Comparison of ENCODE assay signal across 8 cellular contexts in genomic region chr2:174341995-174342571, GRCh38. TPM values are rescaled to one million over a fixed set of nuclear protein-coding genes. Genes with fewer than 3 reads are reported as not detected.
DNase-seq lines count a peak whose midpoint lies in the region; TF ChIP-seq lines count a peak whose summit lies in the region.
"Had no signal": no experiment of that assay in that cellular context is flagged by ENCODE, and none has a peak within 500 bp of the region (broad histone marks: within the 10 kb centered on the region; RNA-seq: fewer than 3 reads in every experiment).

No MANE protein-coding gene starts in this region.

- no peaks in the 10 kb centered on the region for H4K20me1 ChIP-seq in GM23248 (ENCODE audit: insufficient read depth)

- no peaks in the 10 kb centered on the region for H3K9me2 ChIP-seq in GM23248 (ENCODE audit: insufficient read depth)

- H3K4me2 ChIP-seq in GM23248 (ENCODE audit: unreplicated experiment) (peak overlapping the region; percentile 77), trophoblast cell (ENCODE audit: low read length) (peak overlapping the region; percentile 69)

- H3K4ac ChIP-seq in trophoblast cell (ENCODE audit: low read depth, low read length) = no peak overlapping the region

- H3K79me2 ChIP-seq in GM23248 (ENCODE audit: insufficient read depth) (no peaks in the 10 kb centered on the region), trophoblast cell (ENCODE audit: control insufficient read depth, insufficient read depth, low read length, poor library complexity) (no peaks in the 10 kb centered on the region)

- peaks cover 18% of the 10 kb centered on the region for H3F3A ChIP-seq in GM23248 (ENCODE audit: insufficient read depth)

- H2AK5ac ChIP-seq in trophoblast cell (ENCODE audit: low read length) = no peak overlapping the region

- no peak overlapping the region for H3K27ac ChIP-seq in GM23248
- H3K27ac ChIP-seq in SJSA1 = no peak overlapping the region
- no peak overlapping the region for H3K27ac ChIP-seq in trophoblast cell (ENCODE audit: low read depth, low read length)

- H2AFZ ChIP-seq in GM23248 (peak overlapping the region; percentile 75), trophoblast cell (ENCODE audit: insufficient read depth, low read length, poor library complexity) (peak overlapping the region; percentile 32)

- no peak overlapping the region for H3K23ac ChIP-seq in trophoblast cell (ENCODE audit: low read length)

- H3K18ac ChIP-seq in trophoblast cell (ENCODE audit: low read length) = no peak overlapping the region

- H3K9me3 ChIP-seq in GM23248 (ENCODE audit: low read depth) (no peaks in the 10 kb centered on the region), SJSA1 (replicated peaks) (no peaks in the 10 kb centered on the region), trophoblast cell (ENCODE audit: insufficient read depth, low read depth, low read length) (no peaks in the 10 kb centered on the region)

- H3K4me1 ChIP-seq in GM23248 (ENCODE audit: insufficient read depth) (no peaks in the 10 kb centered on the region), SJSA1 (replicated peaks) (peaks cover 7% of the 10 kb centered on the region), trophoblast cell (ENCODE audit: control insufficient read depth in 1 of 2, insufficient read depth in 2 of 2, low read length in 2 of 2) (peaks cover 19 to 31% of the 10 kb centered on the region in 2 experiments)

- no peak overlapping the region for H4K91ac ChIP-seq in trophoblast cell (ENCODE audit: low read depth, low read length)

- in situ Hi-C loops in GM23248 (cut with MboI) = loop anchor here (10.0 to 25.0 kb wide), 2 partner anchors 587 to 930 kb away; no protein-coding TSS in a partner anchor

- no peak overlapping the region for H4K12ac ChIP-seq in trophoblast cell (ENCODE audit: low read depth, low read length)

- 3 to 4% methylated on average over 42 to 45 of the region's 47 CpGs for WGBS in GM23248 (ENCODE audit: low coverage in 1 of 2, low lambda C conversion rate in 2 of 2, missing lambda C conversion rate in 2 of 2), 2 experiments
- no CpG with 5 or more reads among the region's 47 CpGs for WGBS in trophoblast cell (ENCODE audit: extremely low coverage, insufficient coverage, insufficient read length)

- no peak overlapping the region for H2BK5ac ChIP-seq in trophoblast cell (ENCODE audit: low read depth, low read length, poor library complexity)

- H3K14ac ChIP-seq in trophoblast cell (ENCODE audit: low read length) = no peak overlapping the region

- peak overlapping the region; percentile 69 for H3K4me3 ChIP-seq in GM23248
- 0 out of 2 replicates have a peak overlapping the region, but pooled peaks have one; percentile 3 for H3K4me3 ChIP-seq in SJSA1
- peak overlapping the region; percentile 13 for H3K4me3 ChIP-seq in fibroblast of villous mesenchyme (ENCODE audit: low read depth, low read length)
- H3K4me3 ChIP-seq in trophoblast cell (ENCODE audit: low read depth, low read length) = no peak overlapping the region

- no peaks in the 10 kb centered on the region for H3K36me3 ChIP-seq in GM23248 (ENCODE audit: low read depth)
- H3K36me3 ChIP-seq in SJSA1 = no peaks in the 10 kb centered on the region
- H3K36me3 ChIP-seq in trophoblast cell (ENCODE audit: control insufficient read depth in 1 of 2, insufficient read depth in 2 of 2, low read length in 2 of 2) = peaks cover 0 to under 1% of the 10 kb centered on the region in 2 experiments

- no peak overlapping the region for H2BK12ac ChIP-seq in trophoblast cell (ENCODE audit: low read length)

- H4K8ac ChIP-seq in trophoblast cell (ENCODE audit: low read depth, low read length) = no peak overlapping the region

- TF ChIP-seq CTCF in fibroblast of villous mesenchyme (IDR thresholded peaks at IDR 0.05; ENCODE audit: insufficient read depth, low read depth, low read length) = no peak

- no peaks in the 10 kb centered on the region for H3K79me1 ChIP-seq in trophoblast cell (ENCODE audit: low read length)

- H2BK120ac ChIP-seq in trophoblast cell (ENCODE audit: insufficient read depth, low read length, poor library complexity) = no peak overlapping the region

- DNase-seq in GM23248 = peak; percentile 28
- no peak for DNase-seq in SJSA1 (ENCODE audit: low read depth in 1 of 2, low spot score in 2 of 2)
- no peak for DNase-seq in fibroblast of villous mesenchyme (ENCODE audit: low read depth)
- DNase-seq in trophoblast cell = no peak
- DNase-seq in NCI-H2029 treated with DMSO at 0.1 percent for 48 hours (lab: John Stamatoyannopoulos, UW) = no peak
- DNase-seq in SIG-M5 treated with dmso at 0.1 percent for 504 hours (lab: John Stamatoyannopoulos, UW; ENCODE audit: unreplicated experiment) = no peak
- DNase-seq in EL = no peak

- peaks cover 31% of the 10 kb centered on the region for H3K27me3 ChIP-seq in GM23248 (replicated peaks; ENCODE audit: insufficient read depth)
- H3K27me3 ChIP-seq in SJSA1 (replicated peaks) = no peaks in the 10 kb centered on the region
- H3K27me3 ChIP-seq in trophoblast cell (ENCODE audit: insufficient read depth, low read length) = peaks cover 53% of the 10 kb centered on the region

- H3K9ac ChIP-seq in GM23248 = peak overlapping the region; percentile 8; the same call in 1 of the 2 replicates
- no peak overlapping the region for H3K9ac ChIP-seq in trophoblast cell (ENCODE audit: low read length)

RNA-seq across cellular contexts. Expression of gene SP9, which starts 7.3 kb away (rescaled TPM):
- total RNA-seq in GM23248 (2014; rRNA removed; shearing (Covaris generic)) = not detected in 2 replicates
- not detected in 2 replicates for polyA plus RNA-seq in GM23248 (2016; fragmentation: Nextera tagmentation; extraction: Ambion mirVana)
- 0.09 and 1.3 TPM in 2 replicates for total RNA-seq in SJSA1 (2014; rRNA removed; shearing (Covaris generic))
- under 0.01 and 0.43 TPM in 2 replicates for total RNA-seq in fibroblast of villous mesenchyme
- polyA plus RNA-seq in trophoblast cell (2013) = 0.03 and 0.04 TPM in 2 replicates
- total RNA-seq: lung microvascular endothelial cell had no signal

RNA-seq across cellular contexts. Expression of gene SCRN3, which starts 53.4 kb away (rescaled TPM):
- total RNA-seq in GM23248 (2014; rRNA removed; shearing (Covaris generic)) = 13.9 and 17.3 TPM in 2 replicates
- 19.1 and 19.3 TPM in 2 replicates for polyA plus RNA-seq in GM23248 (2016; fragmentation: Nextera tagmentation; extraction: Ambion mirVana)
- 15.9 and 31.0 TPM in 2 replicates for total RNA-seq in SJSA1 (2014; rRNA removed; shearing (Covaris generic))
- 23.7 and 25.1 TPM in 2 replicates for total RNA-seq in fibroblast of villous mesenchyme
- 13.8 and 15.2 TPM in 2 replicates for polyA plus RNA-seq in trophoblast cell (2013)
